14 cellular contexts compared by ENCODE assay signal in genomic region chr4:173399016-173399415, GRCh38. TPM values are rescaled to one million over a fixed set of nuclear protein-coding genes. Genes with fewer than 3 reads are reported as not detected.
DNase-seq lines count a peak whose midpoint lies in the region; ATAC-seq and TF ChIP-seq lines count a peak whose summit lies in the region.
"Had no signal": no experiment of that assay in that cellular context is flagged by ENCODE, and none has a peak within 500 bp of the region (broad histone marks: within the 10 kb centered on the region; RNA-seq: fewer than 3 reads in every experiment).

Gene SCRG1, minus strand, starts transcription at chr4:173399116. Its CDS starts 7,702 bp downstream, at chr4:173391414.

- no peak for ATAC-seq in HG02852 (IDR thresholded peaks at IDR 0.05; ENCODE audit: unreplicated experiment)
- ATAC-seq: activated CD8-positive, alpha-beta T cell treated with anti-CD3 and anti-CD28 coated beads for 36 hours; left lobe of liver had no signal

- TF ChIP-seq CTCF in chondrocyte (IDR thresholded peaks at IDR 0.05) (no peak), type B pancreatic cell (conservative IDR thresholded peaks at IDR 0.05) (no peak)

- no peak within 1 kb of the TSS for H3K4me3 Mint-ChIP-seq in chondrocyte (ENCODE audit: unreplicated experiment)
- H3K4me3 Mint-ChIP-seq in type B pancreatic cell = no peak within 1 kb of the TSS
- H3K4me3 Mint-ChIP-seq: activated CD8-positive, alpha-beta T cell treated with anti-CD3 and anti-CD28 coated beads for 36 hours had no signal

- peaks cover 30% of the 10 kb centered on the region for H3K4me1 Mint-ChIP-seq in chondrocyte (ENCODE audit: low read depth)
- no peaks in the 10 kb centered on the region for H3K4me1 Mint-ChIP-seq in type B pancreatic cell (ENCODE audit: unreplicated experiment)

- H3K27me3 Mint-ChIP-seq in chondrocyte (ENCODE audit: low read depth) (no peaks in the 10 kb centered on the region), type B pancreatic cell (no peaks in the 10 kb centered on the region)

- H3K9me3 Mint-ChIP-seq in chondrocyte (ENCODE audit: low read depth) = peaks cover 2% of the 10 kb centered on the region
- no peaks in the 10 kb centered on the region for H3K9me3 Mint-ChIP-seq in type B pancreatic cell
- H3K9me3 Mint-ChIP-seq: activated CD8-positive, alpha-beta T cell treated with anti-CD3 and anti-CD28 coated beads for 36 hours had no signal

- H3K27ac Mint-ChIP-seq in chondrocyte (ENCODE audit: unreplicated experiment) (no peak within 1 kb of the TSS), type B pancreatic cell (no peak within 1 kb of the TSS)
- H3K27ac Mint-ChIP-seq: activated CD8-positive, alpha-beta T cell treated with anti-CD3 and anti-CD28 coated beads for 36 hours had no signal

- intact Hi-C loops in posterior vena cava (cut with DNase I) = no loop called here

- H3K36me3 Mint-ChIP-seq in chondrocyte (ENCODE audit: low read depth) (peaks cover 15% of the 10 kb centered on the region), type B pancreatic cell (no peaks in the 10 kb centered on the region)

- in situ Hi-C loops in G401 (cut with HindIII; ENCODE audit: low sequenced_read_pairs) = no loop called here

- DNase-seq in G401 (ENCODE audit: low spot score) = peak; percentile 35
- no peak for DNase-seq in chondrocyte (ENCODE audit: low spot score)
- DNase-seq in iPS-NIHi7 (ENCODE audit: extremely low spot score) = peak; percentile 25
- no peak for DNase-seq in posterior vena cava (ENCODE audit: low spot score)
- no peak for DNase-seq in SKM-1 treated with dmso at 0.1 percent for 144 hours (lab: John Stamatoyannopoulos, UW; ENCODE audit: unreplicated experiment)
- no peak for DNase-seq in type B pancreatic cell (ENCODE audit: extremely low spot score, unreplicated experiment)
- no peak for DNase-seq in stimulated activated CD8-positive, alpha-beta memory T cell treated with anti-CD3 and anti-CD28 coated beads, Interleukin-4, amount 100 ng/mL, for 48 hours
- DNase-seq: activated CD8-positive, alpha-beta T cell treated with anti-CD3 and anti-CD28 coated beads for 36 hours; DMS79; KBM-7; NCI-H1436 treated with DMSO at 0.1 percent for 48 hours; NCI-H524 treated with DMSO at 0.1 percent for 48 hours had no signal

RNA-seq across cellular contexts. Expression of gene SCRG1, which starts in this region (rescaled TPM):
- not detected in 2 replicates for total RNA-seq in G401 (2014; rRNA removed; shearing (Covaris generic))
- total RNA-seq in chondrocyte (19.9 to 59.0 TPM (median 53.5 TPM) in 3 replicates), posterior vena cava (10 to 100 TPM; 18.2 to 61.8 TPM), type B pancreatic cell (ENCODE audit: low replicate concordance) (0.17 TPM in 1 of 2 replicates, not detected in the other)
- total RNA-seq: activated CD8-positive, alpha-beta T cell treated with anti-CD3 and anti-CD28 coated beads for 36 hours; left lobe of liver had no signal

Comparison
In these comparisons a context has a peak if more than half of its experiments do, and no peak if none do; other contexts are left out.
1. RNA of gene SCRG1 (total RNA-seq): 18.2 to 61.8 TPM in posterior vena cava and 19.9 to 59.0 TPM in chondrocyte; 0.17 TPM in type B pancreatic cell and not detected in G401; every median in the first group is over 10 times any median in the second.
2. Peak in DNase-seq in G401; RNA of the gene not detected or under 1 TPM.